Comparison of ENCODE assay signal across 22 cellular contexts in genomic region chr5:16842916-16843315, GRCh38.
A peak's percentile ranks its signal among the peaks of the same experiment; 100 is the strongest.
DNase-seq lines count a peak whose midpoint lies in the region; ATAC-seq, FAIRE-seq and TF ChIP-seq lines count a peak whose summit lies in the region.
"Had no signal": no experiment of that assay in that cellular context is flagged by ENCODE, and none has a peak within 500 bp of the region (broad histone marks: within the 10 kb centered on the region; RNA-seq: fewer than 3 reads in every experiment).

No MANE protein-coding gene starts in this region.

- H3K4me3 ChIP-seq in astrocyte (ENCODE audit: insufficient read depth, low read depth, low read length) (no peak overlapping the region), thyroid gland (replicated peaks in 1 of 3) (no peak overlapping the region), brain microvascular endothelial cell (ENCODE audit: low read depth, low read length) (no peak overlapping the region)
- H3K4me3 ChIP-seq: breast epithelium, left ventricle myocardium inferior, mucosa of descending colon, suprapubic skin had no signal

- peak overlapping the region in 2 of 3 experiments; percentile 4 to 39; a peak in 1 of 7 replicates for H3K27ac Mint-ChIP-seq in H9
- no peak overlapping the region for H3K27ac Mint-ChIP-seq in astrocyte (ENCODE audit: unreplicated experiment)
- H3K27ac Mint-ChIP-seq: activated naive CD8-positive, alpha-beta T cell; dendritic cell treated with granulocyte-macrophage colony-stimulating factor and Interleukin-4, amounts not matched to agents 40 ng/mL and 50 ng/mL, for 4 days had no signal

- H2AFZ ChIP-seq in H9 (ENCODE audit: low read length) (no peak overlapping the region), astrocyte (ENCODE audit: low read depth, low read length) (no peak overlapping the region)

- no peak overlapping the region for H3K4ac ChIP-seq in H9 (ENCODE audit: low read depth, low read length)

- H3K4me1 ChIP-seq in H9 (ENCODE audit: insufficient read depth, low read length) (no peaks in the 10 kb centered on the region), astrocyte (ENCODE audit: insufficient read depth, low read length) (no peaks in the 10 kb centered on the region), foreskin keratinocyte (peaks cover 13% of the 10 kb centered on the region), thyroid gland (peaks cover 32 to 48% of the 10 kb centered on the region in 2 donors)
- H3K4me1 ChIP-seq: left ventricle myocardium inferior had no signal

- no peak for TF ChIP-seq CTCF in H9 (conservative IDR thresholded peaks at IDR 0.05)
- no peak for TF ChIP-seq CTCF in astrocyte (IDR thresholded peaks at IDR 0.05; ENCODE audit: insufficient read depth, low read depth, low read length)
- TF ChIP-seq CTCF in foreskin keratinocyte (conservative IDR thresholded peaks at IDR 0.05), result no peak
- TF ChIP-seq CTCF in thyroid gland (IDR thresholded peaks at IDR 0.05), result no peak
- no peak for TF ChIP-seq CTCF in brain microvascular endothelial cell (IDR thresholded peaks at IDR 0.05; ENCODE audit: low read depth, low read length, missing control alignments)

- no peak overlapping the region for H2BK12ac ChIP-seq in H9 (ENCODE audit: insufficient read length, low read depth, low read length)

- no peak overlapping the region for H4K91ac ChIP-seq in H9 (ENCODE audit: insufficient read length, low read depth, low read length)

- H3K4me2 ChIP-seq in H9 (ENCODE audit: insufficient read depth, insufficient read length, low read length), result no peak overlapping the region
- no peak overlapping the region for H3K4me2 ChIP-seq in astrocyte (ENCODE audit: low read length)

- WGBS in H9 (ENCODE audit: extremely low coverage, insufficient read length, low lambda C conversion rate), result no CpG with 5 or more reads among the region's 8 CpGs
- 23 to 40% methylated on average over 8 of the region's 8 CpGs for WGBS in thyroid gland, 2 donors

- H3K4me3 Mint-ChIP-seq in H9, result no peak overlapping the region
- H3K4me3 Mint-ChIP-seq in astrocyte (ENCODE audit: unreplicated experiment), result no peak overlapping the region
- H3K4me3 Mint-ChIP-seq: activated naive CD8-positive, alpha-beta T cell; dendritic cell treated with granulocyte-macrophage colony-stimulating factor and Interleukin-4, amounts not matched to agents 40 ng/mL and 50 ng/mL, for 4 days had no signal

- TF ChIP-seq POLR2A in thyroid gland (IDR thresholded peaks at IDR 0.05), result no peak

- H3K9ac ChIP-seq in H9 (ENCODE audit: extremely low read depth, insufficient read length, low read length) (no peak overlapping the region), astrocyte (ENCODE audit: low read length) (no peak overlapping the region)

- no peak overlapping the region for H2AK5ac ChIP-seq in H9 (ENCODE audit: insufficient read length, low read length)

- no peaks in the 10 kb centered on the region for H3K23me2 ChIP-seq in H9 (ENCODE audit: insufficient read length, low read depth, low read length, poor library complexity, severe bottlenecking)

- H2BK5ac ChIP-seq in H9 (ENCODE audit: insufficient read length, low read length), result no peak overlapping the region

- DNase-seq in H9 (no peak), astrocyte (ENCODE audit: low read depth) (peak; percentile 57), foreskin keratinocyte (peak; percentile 65 to 75), thyroid gland (peak; percentile 57 to 76), SK-N-DZ (ENCODE audit: low spot score) (no peak), brain microvascular endothelial cell (no peak), AML-193 (lab: John Stamatoyannopoulos, UW) (no peak)
- DNase-seq: activated CD4-positive, CD25-positive, alpha-beta regulatory T cell treated with anti-CD3 and anti-CD28 coated beads, Interleukin-2, amount 50 U/mL, for 72 hours; COR-L47; left ventricle myocardium inferior; mucosa of descending colon; NCI-H146; NCI-H774; SHP77 treated with DMSO at 0.1 percent for 48 hours; T-helper 2 cell had no signal

- no peak overlapping the region for H3K14ac ChIP-seq in H9 (ENCODE audit: insufficient read depth, low read length)

- no peak overlapping the region for H3K27ac ChIP-seq in H9 (ENCODE audit: insufficient read length, low read depth, low read length)
- no peak overlapping the region for H3K27ac ChIP-seq in astrocyte (ENCODE audit: low read depth, low read length)
- no peak overlapping the region for H3K27ac ChIP-seq in foreskin keratinocyte
- H3K27ac ChIP-seq in thyroid gland, result no peak overlapping the region
- no peak overlapping the region for H3K27ac ChIP-seq in brain microvascular endothelial cell
- H3K27ac ChIP-seq: breast epithelium, left ventricle myocardium inferior, suprapubic skin had no signal

- H4K8ac ChIP-seq in H9 (replicated peaks; ENCODE audit: insufficient read length, low read depth, low read length), result no peak overlapping the region

- no peak overlapping the region for H2BK15ac ChIP-seq in H9 (ENCODE audit: low read depth, low read length)

- H3K27me3 ChIP-seq in H9 (ENCODE audit: insufficient read depth, low read length), result no peaks in the 10 kb centered on the region
- no peaks in the 10 kb centered on the region for H3K27me3 ChIP-seq in astrocyte (ENCODE audit: insufficient read depth, low read length)
- H3K27me3 ChIP-seq in foreskin keratinocyte, result no peaks in the 10 kb centered on the region
- no peaks in the 10 kb centered on the region for H3K27me3 ChIP-seq in thyroid gland
- no peaks in the 10 kb centered on the region for H3K27me3 ChIP-seq in brain microvascular endothelial cell (replicated peaks)
- H3K27me3 ChIP-seq: breast epithelium, suprapubic skin had no signal

- no peak for FAIRE-seq in astrocyte (lab: Jason Lieb, UNC)
- FAIRE-seq: endothelial cell of umbilical vein, GM19239, H1 had no signal

- H2BK20ac ChIP-seq in H9 (ENCODE audit: low read depth, low read length, poor library complexity, severe bottlenecking), result no peak overlapping the region

- H3K36me3 Mint-ChIP-seq in H9 (ENCODE audit: insufficient read depth in 1 of 3, low read depth in 3 of 3) (no peaks in the 10 kb centered on the region), astrocyte (ENCODE audit: low read depth, unreplicated experiment) (peaks cover 14% of the 10 kb centered on the region)

- no peak overlapping the region for H3T11ph ChIP-seq in H9 (ENCODE audit: low read length)

- in situ Hi-C loops in brain microvascular endothelial cell (cut with HindIII; ENCODE audit: low pct_ligation_motif_present, low sequenced_read_pairs), result no loop called here

- no peak overlapping the region for H2BK120ac ChIP-seq in H9 (ENCODE audit: low read depth, low read length, poor library complexity, severe bottlenecking)

- no peaks in the 10 kb centered on the region for H3K79me1 ChIP-seq in H9 (ENCODE audit: insufficient read depth, low read depth, low read length, poor library complexity, severe bottlenecking)

- no peaks in the 10 kb centered on the region for H4K20me1 ChIP-seq in H9 (ENCODE audit: control insufficient read depth, insufficient read depth, insufficient read length)
- peaks cover 91% of the 10 kb centered on the region for H4K20me1 ChIP-seq in astrocyte (ENCODE audit: insufficient read depth, low read length)

- no peak overlapping the region for H3K23ac ChIP-seq in H9 (ENCODE audit: insufficient read length, low read depth, low read length)

- no peak overlapping the region for H3K18ac ChIP-seq in H9 (ENCODE audit: insufficient read length, low read depth, low read length)

- H3K9me3 ChIP-seq in H9 (ENCODE audit: control insufficient read depth, low read depth, low read length) (no peaks in the 10 kb centered on the region), astrocyte (ENCODE audit: insufficient read depth, low read depth, low read length) (no peaks in the 10 kb centered on the region), thyroid gland (no peaks in the 10 kb centered on the region)
- H3K9me3 ChIP-seq: breast epithelium, left ventricle myocardium inferior, mucosa of descending colon, suprapubic skin had no signal

- no peaks in the 10 kb centered on the region for H3K9me3 Mint-ChIP-seq in H9
- H3K9me3 Mint-ChIP-seq in astrocyte (ENCODE audit: unreplicated experiment), result no peaks in the 10 kb centered on the region
- H3K9me3 Mint-ChIP-seq: dendritic cell treated with granulocyte-macrophage colony-stimulating factor and Interleukin-4, amounts not matched to agents 40 ng/mL and 50 ng/mL, for 4 days had no signal

- peak; percentile 86 for ATAC-seq in foreskin keratinocyte
- ATAC-seq: mucosa of descending colon had no signal

- peaks cover 16% of the 10 kb centered on the region for H3K36me3 ChIP-seq in astrocyte (ENCODE audit: insufficient read depth, low read length)
- H3K36me3 ChIP-seq in thyroid gland, result no peaks in the 10 kb centered on the region
- H3K36me3 ChIP-seq in brain microvascular endothelial cell (replicated peaks), result peaks cover 5% of the 10 kb centered on the region
- H3K36me3 ChIP-seq: breast epithelium, left ventricle myocardium inferior, suprapubic skin had no signal

- H3K56ac ChIP-seq in H9 (ENCODE audit: insufficient read length, low read depth, low read length), result no peak overlapping the region

- H3K27me3 Mint-ChIP-seq in H9 (ENCODE audit: low read depth) (no peaks in the 10 kb centered on the region), astrocyte (ENCODE audit: low read depth, unreplicated experiment) (no peaks in the 10 kb centered on the region)

- no peak overlapping the region for H4K5ac ChIP-seq in H9 (ENCODE audit: insufficient read length, low read depth, low read length)

- peaks cover 13 to 21% of the 10 kb centered on the region in 2 experiments; a peak in 3 of 4 replicates for H3K4me1 Mint-ChIP-seq in H9
- H3K4me1 Mint-ChIP-seq in astrocyte (ENCODE audit: low read depth, unreplicated experiment), result peaks cover 9% of the 10 kb centered on the region

- H3K79me2 ChIP-seq in H9 (ENCODE audit: insufficient read depth, low read length) (no peaks in the 10 kb centered on the region), astrocyte (ENCODE audit: insufficient read depth, low read length) (peaks cover 95% of the 10 kb centered on the region)

- intact Hi-C loops in thyroid gland (cut with DNase I), result no loop called here

Comparison
In these comparisons a context has a peak if more than half of its experiments do, and no peak if none do; other contexts are left out.
1. DNase-seq: peak in astrocyte (single experiment), foreskin keratinocyte (2 of 2) and thyroid gland (2 of 2); none in H9 (single experiment), SK-N-DZ (single experiment), brain microvascular endothelial cell (single experiment) and AML-193 (0 of 2).